Comparison of ENCODE assay signal across 20 cellular contexts in genomic region chr17:81334987-81335386, GRCh38. TPM values are rescaled to one million over a fixed set of nuclear protein-coding genes. Genes with fewer than 3 reads are reported as not detected.
DNase-seq lines count a peak whose midpoint lies in the region; ATAC-seq, FAIRE-seq and TF ChIP-seq lines count a peak whose summit lies in the region.
"Had no signal": no experiment of that assay in that cellular context is flagged by ENCODE, and none has a peak within 500 bp of the region (broad histone marks: within the 10 kb centered on the region; RNA-seq: fewer than 3 reads in every experiment).

No MANE protein-coding gene starts in this region.

- H2BK12ac ChIP-seq in mesenchymal stem cell (ENCODE audit: low read length in 2 of 2), result no peak overlapping the region

- H3K9me3 ChIP-seq in HepG2 (ENCODE audit: low read length), result no peaks in the 10 kb centered on the region
- H3K9me3 ChIP-seq in right lobe of liver, result no peaks in the 10 kb centered on the region
- H3K9me3 ChIP-seq in mesenchymal stem cell (ENCODE audit: control insufficient read depth, low read length), result no peaks in the 10 kb centered on the region
- no peaks in the 10 kb centered on the region for H3K9me3 ChIP-seq in CD4-positive, alpha-beta memory T cell (ENCODE audit: control insufficient read depth in 1 of 2, low read length in 2 of 2)
- H3K9me3 ChIP-seq: SK-N-SH had no signal

- H3K4me2 ChIP-seq in HepG2 (ENCODE audit: low read depth, low read length) (peak overlapping the region; percentile 64), mesenchymal stem cell (ENCODE audit: low read length, poor library complexity, severe bottlenecking) (no peak overlapping the region), GM23338 (no peak overlapping the region)
- H3K4me2 ChIP-seq: SK-N-SH had no signal

- TF ChIP-seq POLR2A in HepG2 (IDR thresholded peaks at IDR 0.05; ENCODE audit: insufficient read depth in 1 of 2, low read depth in 2 of 2, low read length in 2 of 2), result no peak
- TF ChIP-seq POLR2A in right lobe of liver (IDR thresholded peaks at IDR 0.05), result no peak

- TF ChIP-seq CTCF in HepG2 (CRISPR knock-in tag; IDR thresholded peaks at IDR 0.05) (no peak), right lobe of liver (IDR thresholded peaks at IDR 0.05) (no peak), RWPE1 (conservative IDR thresholded peaks at IDR 0.05; ENCODE audit: low read depth) (no peak), GM23338 (conservative IDR thresholded peaks at IDR 0.05; ENCODE audit: low read depth in 2 of 2) (no peak)

- H2BK15ac ChIP-seq in mesenchymal stem cell (ENCODE audit: low read depth, poor library complexity, severe bottlenecking), result no peak overlapping the region

- H3K4me1 Mint-ChIP-seq in CD4-positive, alpha-beta memory T cell, result peaks cover 0 to 3% (median 0%) of the 10 kb centered on the region in 4 donors
- peaks cover 25% of the 10 kb centered on the region for H3K4me1 Mint-ChIP-seq in GM23338
- H3K4me1 Mint-ChIP-seq: B cell had no signal

- no peak overlapping the region for H3K18ac ChIP-seq in mesenchymal stem cell (ENCODE audit: low read depth in 1 of 2, low read length in 2 of 2)

- H3K14ac ChIP-seq in mesenchymal stem cell (ENCODE audit: low read length in 2 of 2), result peak overlapping the region in 1 of 2 experiments; percentile 24

- WGBS in HepG2 (ENCODE audit: low lambda C conversion rate), result 6% methylated on average over 3 of the region's 11 CpGs
- no CpG with 5 or more reads among the region's 11 CpGs for WGBS in right lobe of liver (ENCODE audit: insufficient coverage, low coverage, low lambda C conversion rate, missing lambda C conversion rate)
- WGBS in mesenchymal stem cell, result 83% methylated on average over 11 of the region's 11 CpGs

- peaks cover 21 to 24% of the 10 kb centered on the region in 2 donors for H3K27me3 Mint-ChIP-seq in CD4-positive, alpha-beta memory T cell
- H3K27me3 Mint-ChIP-seq in GM23338 (ENCODE audit: insufficient read depth, low read depth, poor library complexity), result peaks cover 27% of the 10 kb centered on the region

- no peaks in the 10 kb centered on the region for H3K9me2 ChIP-seq in GM23338 (ENCODE audit: insufficient read depth)
- H3K9me2 ChIP-seq: SK-N-SH had no signal

- H3K27ac ChIP-seq in HepG2 (ENCODE audit: extremely low read length, insufficient read depth, low read length) (no peak overlapping the region), right lobe of liver (no peak overlapping the region), RWPE1 (peak overlapping the region; percentile 65), mesenchymal stem cell (ENCODE audit: low read length, poor library complexity, severe bottlenecking) (no peak overlapping the region), GM23338 (ENCODE audit: low read depth) (no peak overlapping the region)
- no peak overlapping the region for H3K27ac ChIP-seq in CD4-positive, alpha-beta memory T cell (ENCODE audit: low read depth, low read length)

- no peak overlapping the region for H3K23ac ChIP-seq in mesenchymal stem cell (ENCODE audit: low read length in 2 of 2)

- peaks cover 91% of the 10 kb centered on the region for H3K4me1 ChIP-seq in HepG2 (ENCODE audit: insufficient read depth, low read length)
- H3K4me1 ChIP-seq in right lobe of liver, result peaks cover 0 to 55% (median 26%) of the 10 kb centered on the region in 4 donors
- peaks cover 51% of the 10 kb centered on the region for H3K4me1 ChIP-seq in mesenchymal stem cell (ENCODE audit: control insufficient read depth, insufficient read depth, low read depth, low read length)
- no peaks in the 10 kb centered on the region for H3K4me1 ChIP-seq in CD4-positive, alpha-beta memory T cell (ENCODE audit: insufficient read depth, low read length)
- peaks cover 12% of the 10 kb centered on the region for H3K4me1 ChIP-seq in GM23338 (ENCODE audit: insufficient read depth)

- peaks cover 28 to 62% of the 10 kb centered on the region in 2 experiments for H3K27me3 ChIP-seq in HepG2 (ENCODE audit: control insufficient read depth in 1 of 2, insufficient read depth in 2 of 2, low read length in 2 of 2)
- H3K27me3 ChIP-seq in right lobe of liver, result no peaks in the 10 kb centered on the region
- H3K27me3 ChIP-seq in mesenchymal stem cell (ENCODE audit: control insufficient read depth in 1 of 2, insufficient read depth in 1 of 2, low read length in 2 of 2), result peaks cover 41 to 46% of the 10 kb centered on the region in 2 experiments
- peaks cover 10% of the 10 kb centered on the region for H3K27me3 ChIP-seq in CD4-positive, alpha-beta memory T cell (ENCODE audit: insufficient read depth, low read length)
- H3K27me3 ChIP-seq in GM23338 (ENCODE audit: insufficient read depth), result peaks cover 12% of the 10 kb centered on the region

- H4K20me1 ChIP-seq in HepG2 (ENCODE audit: insufficient read depth, low read length), result no peaks in the 10 kb centered on the region
- H4K20me1 ChIP-seq in GM23338 (replicated peaks; ENCODE audit: insufficient read depth), result no peaks in the 10 kb centered on the region

- H3K4ac ChIP-seq in mesenchymal stem cell (ENCODE audit: low read depth in 1 of 2, low read length in 2 of 2), result peak overlapping the region; percentile 7 to 20

- TF ChIP-seq RAD21 in HepG2 (CRISPR knock-in tag; IDR thresholded peaks at IDR 0.05), result no peak

- no peaks in the 10 kb centered on the region for H3K36me3 Mint-ChIP-seq in CD4-positive, alpha-beta memory T cell
- H3K36me3 Mint-ChIP-seq in GM23338 (ENCODE audit: low read depth), result no peaks in the 10 kb centered on the region

- H4K91ac ChIP-seq in mesenchymal stem cell (ENCODE audit: low read length), result no peak overlapping the region

- H2AFZ ChIP-seq in HepG2 (ENCODE audit: low read length) (no peak overlapping the region), mesenchymal stem cell (ENCODE audit: low read depth, low read length) (no peak overlapping the region), GM23338 (no peak overlapping the region)

- H3K4me3 Mint-ChIP-seq in CD4-positive, alpha-beta memory T cell, result no peak overlapping the region
- H3K4me3 Mint-ChIP-seq in GM23338, result no peak overlapping the region
- H3K4me3 Mint-ChIP-seq: B cell, H9 had no signal

- H3K79me2 ChIP-seq in HepG2 (ENCODE audit: insufficient read depth, low read length) (no peaks in the 10 kb centered on the region), GM23338 (replicated peaks; ENCODE audit: insufficient read depth) (no peaks in the 10 kb centered on the region)

- no peak for DNase-seq in HepG2 (ENCODE audit: low spot score)
- DNase-seq in right lobe of liver, result no peak
- no peak for DNase-seq in RWPE1 (ENCODE audit: low spot score)
- DNase-seq in mesenchymal stem cell, result no peak
- DNase-seq in CD4-positive, alpha-beta memory T cell, result no peak
- no peak for DNase-seq in DMS 273 treated with DMSO at 0.1 percent for 48 hours (lab: John Stamatoyannopoulos, UW)
- DNase-seq in GM23338 (ENCODE audit: low spot score), result no peak
- DNase-seq: DMS79; KBM-7; NCI-H1105 treated with DMSO at 0.1 percent for 48 hours; NCI-H1694 treated with DMSO at 0.1 percent for 48 hours; NCI-H510A; NCI-H748 treated with DMSO at 0.1 percent for 48 hours; NK-92 treated with Interleukin-12 subunit alpha and Interleukin-12 subunit beta, amount 100 ng/mL, for 24 hours; SHP77 treated with DMSO at 0.1 percent for 48 hours; SK-N-SH had no signal

- no peak overlapping the region for H3K9ac ChIP-seq in HepG2 (ENCODE audit: insufficient read depth, low read depth, low read length)
- H3K9ac ChIP-seq in mesenchymal stem cell (ENCODE audit: low read length), result no peak overlapping the region
- H3K9ac ChIP-seq: SK-N-SH had no signal

- no peak overlapping the region for H2AK5ac ChIP-seq in mesenchymal stem cell (ENCODE audit: low read length, severe bottlenecking)

- H2BK120ac ChIP-seq in mesenchymal stem cell (ENCODE audit: low read depth, low read length), result no peak overlapping the region

- H3K27ac Mint-ChIP-seq in CD4-positive, alpha-beta memory T cell, result no peak overlapping the region
- H3K27ac Mint-ChIP-seq in GM23338, result no peak overlapping the region
- H3K27ac Mint-ChIP-seq: B cell, H9 had no signal

- no peak for TF ChIP-seq EP300 in HepG2 (IDR thresholded peaks at IDR 0.05; ENCODE audit: low read depth in 2 of 2, low read length in 2 of 2)
- TF ChIP-seq EP300 in HepG2 (CRISPR knock-in tag; IDR thresholded peaks at IDR 0.05; ENCODE audit: borderline replicate concordance), result no peak

- no peaks in the 10 kb centered on the region for H3K9me3 Mint-ChIP-seq in CD4-positive, alpha-beta memory T cell
- H3K9me3 Mint-ChIP-seq in GM23338, result no peaks in the 10 kb centered on the region
- H3K9me3 Mint-ChIP-seq: H9 had no signal

- in situ Hi-C loops in HepG2 (cut with HindIII; ENCODE audit: extremely low pct_ligation_motif_present, low pct_unique_long_range_greater_than_20kb), result no loop called here

- H3K4me3 ChIP-seq in HepG2 (replicated peaks in 1 of 3; ENCODE audit: insufficient read depth in 1 of 3, low read depth in 2 of 3, low read length in 3 of 3), result peak overlapping the region in 2 of 3 experiments; percentile 27 to 55; a peak in 2 of 6 replicates
- no peak overlapping the region for H3K4me3 ChIP-seq in right lobe of liver
- H3K4me3 ChIP-seq in mesenchymal stem cell (ENCODE audit: insufficient read depth in 1 of 2, low read depth in 1 of 2, low read length in 2 of 2), result no peak overlapping the region
- no peak overlapping the region for H3K4me3 ChIP-seq in CD4-positive, alpha-beta memory T cell (ENCODE audit: low read length in 2 of 2)
- H3K4me3 ChIP-seq in GM23338, result no peak overlapping the region

- POLR2A ChIA-PET in HepG2 (lab: Yijun Ruan, JAX), result interaction anchor here (0.9 to 2.0 kb wide), 4 partner anchors 32 to 96 kb away, joined by 3 to 7 read pairs (median 4); partner anchors contain the start of genes BAHCC1, NDUFAF8 and TEPSIN
- POLR2A ChIA-PET in RWPE1 (lab: Yijun Ruan, JAX; ENCODE audit: low non-redundant PET), result no interaction called here
- POLR2A ChIA-PET in CD4-positive, alpha-beta memory T cell (lab: Charles Lee; ENCODE audit: partially characterized antibody), result no interaction called here

- CTCF ChIA-PET in HepG2 (lab: Yijun Ruan, JAX; ENCODE audit: low intra/inter-chr PET ratio, low total read pairs) (no interaction called here), RWPE1 (lab: Yijun Ruan, JAX) (interaction anchor here (0.6 kb wide), 1 partner anchor 38 kb away, joined by 4 read pairs; no protein-coding TSS in a partner anchor)
- CTCF ChIA-PET in CD4-positive, alpha-beta memory T cell (lab: Charles Lee; ENCODE audit: partially characterized antibody), result no interaction called here

- FAIRE-seq in HepG2 (lab: Jason Lieb, UNC), result no peak
- FAIRE-seq: D721Med had no signal

- peaks cover 2% of the 10 kb centered on the region for H3K79me1 ChIP-seq in mesenchymal stem cell (replicated peaks; ENCODE audit: low read length, poor library complexity, severe bottlenecking)

- H3K36me3 ChIP-seq in HepG2 (replicated peaks in 1 of 2; ENCODE audit: control insufficient read depth in 1 of 2, insufficient read depth in 2 of 2, low read length in 2 of 2) (no peaks in the 10 kb centered on the region), right lobe of liver (no peaks in the 10 kb centered on the region), mesenchymal stem cell (ENCODE audit: control insufficient read depth in 1 of 2, insufficient read depth in 2 of 2, low read depth in 1 of 2, low read length in 2 of 2) (no peaks in the 10 kb centered on the region), GM23338 (ENCODE audit: insufficient read depth) (no peaks in the 10 kb centered on the region)
- H3K36me3 ChIP-seq in CD4-positive, alpha-beta memory T cell (ENCODE audit: insufficient read depth, low read length), result no peaks in the 10 kb centered on the region

- peak overlapping the region; percentile 25 for H4K8ac ChIP-seq in mesenchymal stem cell (ENCODE audit: low read length)

- intact Hi-C loops in HepG2 (cut with micrococcal nuclease; ENCODE audit: unreplicated experiment) (no loop called here), right lobe of liver (cut with DNase I) (no loop called here)
- intact Hi-C loops in CD4-positive, alpha-beta memory T cell (cut with micrococcal nuclease), result no loop called here

- H3F3A ChIP-seq in GM23338 (replicated peaks; ENCODE audit: low read depth), result no peaks in the 10 kb centered on the region

- no TSS peak for BruUV-seq in HepG2 (replicated peaks; lab: Mats Ljungman, UMichigan)

- H2BK5ac ChIP-seq in mesenchymal stem cell (ENCODE audit: low read depth, low read length, poor library complexity, severe bottlenecking), result no peak overlapping the region

- ATAC-seq in HepG2 (no peak), right lobe of liver (no peak), HG03045 (IDR thresholded peaks at IDR 0.05; ENCODE audit: unreplicated experiment) (no peak), GM23338 (no peak)

RNA-seq across cellular contexts. Expression of gene SLC38A10, which starts 39.9 kb away (rescaled TPM):
- total RNA-seq in HepG2 (2016; rRNA removed; fragmentation: Illumina TruSeq; extraction: Trizol) (23.0 and 55.8 TPM in 2 replicates), right lobe of liver (100 to 1,000 TPM in 1 of 6 experiments, 10 to 100 TPM in 5; 60.9 to 104 (median 86.1) TPM)
- 18.5 and 23.3 TPM in 2 replicates for total RNA-seq in HepG2 (2016; cell fraction: cytosol; rRNA removed; fragmentation: Illumina TruSeq; extraction: Trizol; ENCODE audit: low read depth)
- 19.1 and 55.8 TPM in 2 replicates for total RNA-seq in HepG2 (2016; cell fraction: insoluble cytoplasmic fraction; rRNA removed; fragmentation: Illumina TruSeq; extraction: Trizol)
- 18.8 and 20.0 TPM in 2 replicates for total RNA-seq in HepG2 (2016; cell fraction: membrane; rRNA removed; fragmentation: Illumina TruSeq; extraction: Trizol)
- 52.6 and 64.0 TPM in 2 replicates for total RNA-seq in HepG2 (2016; cell fraction: nucleus; rRNA removed; fragmentation: Illumina TruSeq; extraction: Trizol)
- polyA plus RNA-seq in HepG2 (2011; rRNA removed) (23.4 and 33.6 TPM in 2 replicates), GM23338 (2016; fragmentation: Nextera tagmentation; extraction: Ambion mirVana) (17.1 and 18.3 TPM in 2 replicates)
- polyA plus RNA-seq in HepG2 (2011; cell fraction: cytosol; rRNA removed), result 20.1 and 34.6 TPM in 2 replicates
- polyA plus RNA-seq in HepG2 (2011; cell fraction: nucleus; rRNA removed), result 63.4 and 88.4 TPM in 2 replicates
- 22.8 and 28.0 TPM in 2 replicates for polyA plus RNA-seq in HepG2 (2012)
- polyA plus RNA-seq in HepG2 (2016; cell fraction: cytosol; fragmentation: Illumina TruSeq; extraction: Trizol; ENCODE audit: low read depth), result 5.7 and 7.1 TPM in 2 replicates
- 19.7 and 23.4 TPM in 2 replicates for polyA plus RNA-seq in HepG2 (2016; cell fraction: insoluble cytoplasmic fraction; fragmentation: Illumina TruSeq; extraction: Trizol; ENCODE audit: low read depth)
- 10.4 and 11.4 TPM in 2 replicates for polyA plus RNA-seq in HepG2 (2016; cell fraction: membrane; fragmentation: Illumina TruSeq; extraction: Trizol; ENCODE audit: low read depth)
- polyA plus RNA-seq in HepG2 (2016; cell fraction: nucleus; fragmentation: Illumina TruSeq; extraction: Trizol; ENCODE audit: insufficient read depth, low read depth), result 123 and 129 TPM in 2 replicates
- 53.9 and 165 TPM in 2 replicates for polyA minus RNA-seq in HepG2 (2011; rRNA and poly(A)+ RNA removed; ENCODE audit: low replicate concordance)
- 62.7 and 77.3 TPM in 2 replicates for polyA minus RNA-seq in HepG2 (2011; cell fraction: cytosol; rRNA and poly(A)+ RNA removed)
- polyA minus RNA-seq in HepG2 (2011; cell fraction: nucleus; rRNA and poly(A)+ RNA removed), result 25.7 and 27.8 TPM in 2 replicates
- polyA plus RNA-seq in mesenchymal stem cell (2013, experiment 1 of 2), result 54.5 TPM
- polyA plus RNA-seq in mesenchymal stem cell (2013, experiment 2 of 2), result 52.5 TPM
- 100 to 1,000 TPM; 112 to 113 TPM for total RNA-seq in CD4-positive, alpha-beta memory T cell
- polyA plus RNA-seq in CD4-positive, alpha-beta memory T cell, result 10 to 100 TPM; 49.0 to 69.6 TPM
- total RNA-seq in GM23338 (2014; rRNA removed; shearing (Covaris generic)), result 51.7 and 55.8 TPM in 2 replicates

Comparison
In these comparisons a context has a peak if more than half of its experiments do, and no peak if none do; other contexts are left out.
1. H3K4me3 ChIP-seq: peak in HepG2 (2 of 3); none in right lobe of liver (0 of 3), mesenchymal stem cell (0 of 2), CD4-positive, alpha-beta memory T cell (0 of 2) and GM23338 (single experiment).